Comparison of ENCODE assay signal across 4 cellular contexts in the genomic region with DNA sequence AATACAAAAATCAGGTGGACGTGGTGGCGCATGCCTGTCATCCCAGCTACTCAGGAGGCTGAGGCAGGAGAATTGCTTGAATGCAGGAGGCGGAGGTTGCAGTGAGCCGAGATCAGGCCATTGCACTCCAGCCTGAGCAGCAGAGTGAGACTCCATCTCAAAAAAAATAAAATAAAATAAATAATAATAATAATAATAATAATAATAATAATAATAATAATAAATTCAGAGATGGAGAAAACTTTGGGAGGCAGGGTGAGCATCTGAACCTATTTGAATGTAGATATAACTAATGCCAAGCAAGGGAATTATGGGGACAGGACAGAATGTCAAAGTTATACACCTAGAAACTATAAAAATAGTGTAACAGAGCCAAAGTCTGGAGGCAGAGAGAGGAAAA. TPM values are rescaled to one million over a fixed set of nuclear protein-coding genes. Genes with fewer than 3 reads are reported as not detected.
DNase-seq lines count a peak whose midpoint lies in the region; ATAC-seq, FAIRE-seq and TF ChIP-seq lines count a peak whose summit lies in the region.
"Not testable (repeated sequence)": the region's sequence is repeated elsewhere in the genome, so short reads cannot be mapped to it uniquely, and the experiment has no call there.

No MANE protein-coding gene starts in this region.

- not testable (repeated sequence) for TF ChIP-seq CTCF in A549 (IDR thresholded peaks at IDR 0.05); Calu3 (IDR thresholded peaks at IDR 0.05; ENCODE audit: unreplicated experiment); WTC11 (IDR thresholded peaks at IDR 0.05); right lobe of liver (IDR thresholded peaks at IDR 0.05)

- peak overlapping the region; percentile 38 to 81; a peak in 4 of 6 replicates for H3K27ac ChIP-seq in A549
- peak overlapping the region in 2 of 3 donors; percentile 16 to 29 for H3K27ac ChIP-seq in right lobe of liver

- not testable (repeated sequence) for H3K9me3 ChIP-seq in A549, right lobe of liver

- not testable (repeated sequence) for BruUV-seq in Calu3 (replicated peaks; lab: Mats Ljungman, UMichigan)

- H3K4me1 Mint-ChIP-seq in Calu3 (ENCODE audit: low read depth, unreplicated experiment) (peaks cover 82% of the 10 kb centered on the region), WTC11 (peaks cover 23% of the 10 kb centered on the region)

- not testable (repeated sequence) for TF ChIP-seq RAD21 in A549 (conservative IDR thresholded peaks at IDR 0.05 in 1 of 2, IDR thresholded peaks at IDR 0.05 in 1 of 2)

- not testable (repeated sequence) for FAIRE-seq in A549 (lab: Jason Lieb, UNC)

- DNase-seq in A549 (ENCODE audit: low read depth in 1 of 2, low spot score in 1 of 2); Calu3; WTC11 (ENCODE audit: low spot score); right lobe of liver: not testable (repeated sequence)

- H3K4me3 Mint-ChIP-seq in Calu3 (ENCODE audit: low read depth, unreplicated experiment): peak overlapping the region; percentile 48
- not testable (repeated sequence) for H3K4me3 Mint-ChIP-seq in WTC11

- intact Hi-C loops in Calu3 (cut with micrococcal nuclease; ENCODE audit: unreplicated experiment); right lobe of liver (cut with DNase I): not testable (repeated sequence)

- not testable (repeated sequence) for H3K36me3 ChIP-seq in right lobe of liver

- not testable (repeated sequence) for H3K9me3 Mint-ChIP-seq in Calu3 (ENCODE audit: low read depth, unreplicated experiment); WTC11

- H3K4me2 ChIP-seq in A549: not testable (repeated sequence)

- WGBS in A549 (ENCODE audit: missing lambda C conversion rate): 93% methylated on average over 4 of the region's 4 CpGs
- 93% methylated on average over 2 of the region's 4 CpGs for WGBS in right lobe of liver (ENCODE audit: insufficient coverage, low coverage, low lambda C conversion rate, missing lambda C conversion rate)

- H3K27me3 Mint-ChIP-seq in Calu3 (ENCODE audit: unreplicated experiment); WTC11 (ENCODE audit: low read depth): not testable (repeated sequence)

- CTCF ChIA-PET in A549 (lab: Yijun Ruan, JAX) (interaction anchor here (1.0 to 1.2 kb wide), 2 partner anchors 80 to 225 kb away, joined by 3 to 4 read pairs; no protein-coding TSS in a partner anchor), Calu3 (lab: Charles Lee) (interaction anchor here (0.6 to 1.5 kb wide), 3 partner anchors 38 to 222 kb away, joined by 3 to 4 read pairs (median 3); no protein-coding TSS in a partner anchor), WTC11 (lab: Charles Lee) (interaction anchor here (0.6 to 1.1 kb wide), 2 partner anchors 32 to 779 kb away, joined by 3 read pairs; no protein-coding TSS in a partner anchor)

- POLR2A ChIA-PET in A549 (lab: Yijun Ruan, JAX); WTC11 (lab: Charles Lee): not testable (repeated sequence)

- not testable (repeated sequence) for H3K27me3 ChIP-seq in right lobe of liver

- not testable (repeated sequence) for TF ChIP-seq POLR2A in A549 (IDR thresholded peaks at IDR 0.05; ENCODE audit: low read length); right lobe of liver (IDR thresholded peaks at IDR 0.05)

- H3K27ac Mint-ChIP-seq in Calu3 (ENCODE audit: unreplicated experiment): peak overlapping the region; percentile 33
- H3K27ac Mint-ChIP-seq in WTC11: not testable (repeated sequence)

- not testable (repeated sequence) for TF ChIP-seq EP300 in A549 (IDR thresholded peaks at IDR 0.05)

- not testable (repeated sequence) for ATAC-seq in A549, WTC11, right lobe of liver

- H3K36me3 Mint-ChIP-seq in Calu3 (ENCODE audit: insufficient read depth, unreplicated experiment): peaks cover 29% of the 10 kb centered on the region
- not testable (repeated sequence) for H3K36me3 Mint-ChIP-seq in WTC11

- peaks cover 79% of the 10 kb centered on the region for H3K4me1 ChIP-seq in A549
- H3K4me1 ChIP-seq in right lobe of liver: peaks cover 0 to 41% (median 15%) of the 10 kb centered on the region in 4 donors

- H3K4me3 ChIP-seq in A549, right lobe of liver: not testable (repeated sequence)

TF ChIP-seq in WTC11, 78 proteins besides CTCF, POLR2A, EP300 and RAD21:
- peak; percentile 92 for TF ChIP-seq HMGA2 (CRISPR knock-in tag; IDR thresholded peaks at IDR 0.05)

RNA-seq across cellular contexts. Expression of a gene that starts 39.9 kb away (rescaled TPM):
- polyA plus RNA-seq in A549 (2011; rRNA removed): 65.0 and 79.7 TPM in 2 replicates
- 22.5 and 28.8 TPM in 2 replicates for polyA plus RNA-seq in A549 (2012; cell fraction: cytosol; rRNA removed)
- polyA plus RNA-seq in A549 (2012; cell fraction: nucleus; rRNA removed): 33.6 and 40.4 TPM in 2 replicates
- 28.1 to 28.8 TPM (median 28.1 TPM) in 3 replicates for polyA plus RNA-seq in A549 (2017; fragmentation: RNase III; extraction: RNeasy Plus Mini Kit Qiagen cat#74134 plus additional on column Dnase treatment)
- polyA minus RNA-seq in A549 (2011; rRNA and poly(A)+ RNA removed): 66.8 and 80.3 TPM in 2 replicates
- total RNA-seq in Calu3 (2022): 126 TPM in 2 replicates
- 21.1 to 29.5 TPM (median 21.6 TPM) in 3 replicates for total RNA-seq in WTC11 (2021)
- total RNA-seq in right lobe of liver: 10 to 100 TPM; 11.7 to 23.0 (median 18.7) TPM
